Comparison of ENCODE assay signal across 15 cellular contexts in the genomic region with DNA sequence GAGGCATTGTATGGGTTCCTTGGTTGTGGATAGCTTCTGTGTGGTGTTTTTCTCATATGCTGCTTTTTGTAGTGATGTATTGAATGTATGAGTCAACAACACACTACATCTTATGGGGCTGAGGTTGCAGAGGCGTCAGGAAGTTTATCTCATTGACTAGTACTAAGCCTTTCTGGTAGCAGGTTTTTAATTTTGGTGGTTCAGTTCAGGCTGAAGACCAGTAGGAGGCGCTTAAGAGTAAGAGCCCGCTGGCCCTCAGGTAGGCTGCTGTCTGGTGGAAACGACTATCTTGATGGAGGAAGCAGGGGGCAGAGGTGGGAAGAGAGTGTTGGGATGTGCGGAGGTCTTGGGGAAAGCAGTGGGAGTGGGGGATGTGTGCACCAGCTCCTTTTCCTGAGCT.
DNase-seq lines count a peak whose midpoint lies in the region; TF ChIP-seq lines count a peak whose summit lies in the region.
"Had no signal": no experiment of that assay in that cellular context is flagged by ENCODE, and none has a peak within 500 bp of the region (broad histone marks: within the 10 kb centered on the region; RNA-seq: fewer than 3 reads in every experiment).

No MANE protein-coding gene starts in this region.

- no peaks in the 10 kb centered on the region for H3K9me3 Mint-ChIP-seq in activated CD4-positive, alpha-beta T cell treated with anti-CD3 and anti-CD28 coated beads, Interleukin-2, amount 10 ng/mL, durations not matched to agents 24 days and 14 days
- H3K9me3 Mint-ChIP-seq in endodermal cell: peaks cover 16% of the 10 kb centered on the region

- H3K4me3 Mint-ChIP-seq in activated CD4-positive, alpha-beta T cell treated with anti-CD3 and anti-CD28 coated beads, Interleukin-2, amount 10 ng/mL, durations not matched to agents 24 days and 14 days: no peak overlapping the region
- H3K4me3 Mint-ChIP-seq in endodermal cell: no peak overlapping the region

- peak; percentile 38 for DNase-seq in activated CD4-positive, alpha-beta T cell treated with anti-CD3 and anti-CD28 coated beads, Interleukin-2, amount 10 ng/mL, durations not matched to agents 24 days and 14 days
- DNase-seq in activated CD4-positive, alpha-beta T cell treated with anti-CD3 and anti-CD28 coated beads for 48 hours: no peak
- DNase-seq in endodermal cell (peak; percentile 56), retinal pigment epithelial cell (ENCODE audit: low read depth) (no peak), SIG-M5 treated with dmso at 0.1 percent for 504 hours (lab: John Stamatoyannopoulos, UW; ENCODE audit: unreplicated experiment) (no peak), foreskin melanocyte (no peak), NCI-H1092 treated with DMSO at 0.1 percent for 48 hours (lab: John Stamatoyannopoulos, UW) (no peak)
- DNase-seq: amygdala, colonic mucosa, mucosa of descending colon, NCI-H1436, NCI-H446 treated with DMSO at 0.1 percent for 48 hours, nucleus accumbens had no signal

- H3K4me1 ChIP-seq in Loucy (ENCODE audit: insufficient read depth, low read length, poor library complexity, severe bottlenecking): no peaks in the 10 kb centered on the region
- no peaks in the 10 kb centered on the region for H3K4me1 ChIP-seq in endodermal cell (ENCODE audit: control insufficient read depth, insufficient read depth, low read length)
- H3K4me1 ChIP-seq: colonic mucosa, tibial nerve had no signal

- H3K27me3 Mint-ChIP-seq in activated CD4-positive, alpha-beta T cell treated with anti-CD3 and anti-CD28 coated beads, Interleukin-2, amount 10 ng/mL, durations not matched to agents 24 days and 14 days: peaks cover 4% of the 10 kb centered on the region
- H3K27me3 Mint-ChIP-seq in endodermal cell (ENCODE audit: insufficient read depth): no peaks in the 10 kb centered on the region

- no peaks in the 10 kb centered on the region for H3K36me3 Mint-ChIP-seq in activated CD4-positive, alpha-beta T cell treated with anti-CD3 and anti-CD28 coated beads, Interleukin-2, amount 10 ng/mL, durations not matched to agents 24 days and 14 days (ENCODE audit: low read depth)
- peaks cover 14% of the 10 kb centered on the region for H3K36me3 Mint-ChIP-seq in endodermal cell (ENCODE audit: low read depth)

- no peaks in the 10 kb centered on the region for H3K9me2 ChIP-seq in Loucy (replicated peaks; ENCODE audit: low read depth, low read length)

- H3K9me3 ChIP-seq in Loucy (ENCODE audit: insufficient read depth, low read depth, low read length) (no peaks in the 10 kb centered on the region), endodermal cell (ENCODE audit: control insufficient read depth, low read length) (peaks cover 9% of the 10 kb centered on the region)
- H3K9me3 ChIP-seq: colonic mucosa, mucosa of descending colon had no signal

- intact Hi-C loops in activated CD4-positive, alpha-beta T cell treated with anti-CD3 and anti-CD28 coated beads, Interleukin-2, amount 10 ng/mL, durations not matched to agents 24 days and 14 days (cut with micrococcal nuclease): no loop called here

- H3K36me3 ChIP-seq in Loucy (ENCODE audit: insufficient read depth, low read length) (no peaks in the 10 kb centered on the region), endodermal cell (ENCODE audit: control insufficient read depth, insufficient read depth, low read length) (no peaks in the 10 kb centered on the region)
- H3K36me3 ChIP-seq: colonic mucosa, tibial nerve had no signal

- no peak overlapping the region for H3K27ac ChIP-seq in endodermal cell (ENCODE audit: low read depth, low read length)
- H3K27ac ChIP-seq: colonic mucosa, tibial nerve had no signal

- H4K20me1 ChIP-seq in Loucy (ENCODE audit: insufficient read depth, low read length, poor library complexity, severe bottlenecking): no peaks in the 10 kb centered on the region

- no peaks in the 10 kb centered on the region for H3K4me1 Mint-ChIP-seq in activated CD4-positive, alpha-beta T cell treated with anti-CD3 and anti-CD28 coated beads, Interleukin-2, amount 10 ng/mL, durations not matched to agents 24 days and 14 days
- H3K4me1 Mint-ChIP-seq in endodermal cell: peaks cover 1% of the 10 kb centered on the region

- H3K4me3 ChIP-seq in Loucy (ENCODE audit: low read length, poor library complexity, severe bottlenecking) (no peak overlapping the region), endodermal cell (ENCODE audit: low read length) (no peak overlapping the region), retinal pigment epithelial cell (ENCODE audit: low read length) (no peak overlapping the region)
- H3K4me3 ChIP-seq: colonic mucosa, mucosa of descending colon, tibial nerve had no signal

- no peaks in the 10 kb centered on the region for H3K79me2 ChIP-seq in Loucy (ENCODE audit: insufficient read depth, low read length)

- TF ChIP-seq CTCF in Loucy (conservative IDR thresholded peaks at IDR 0.05; ENCODE audit: low read length) (0 out of 2 replicates have a peak, but pooled peaks have one; percentile 18), endodermal cell (conservative IDR thresholded peaks at IDR 0.05) (peak; percentile 72), retinal pigment epithelial cell (conservative IDR thresholded peaks at IDR 0.05; ENCODE audit: low read depth, low read length) (peak; percentile 28)

- no peak overlapping the region for H3K4me2 ChIP-seq in Loucy (ENCODE audit: low read depth, low read length, poor library complexity, severe bottlenecking)

- 81 to 83% methylated on average over 1 to 5 of the region's 5 CpGs for WGBS in endodermal cell (ENCODE audit: insufficient coverage in 1 of 2, insufficient read length in 1 of 2), 2 experiments

- H3F3A ChIP-seq in Loucy (ENCODE audit: low read depth): no peaks in the 10 kb centered on the region

- no peak overlapping the region for H3K9ac ChIP-seq in Loucy (ENCODE audit: low read depth, low read length, poor library complexity, severe bottlenecking)
- H3K9ac ChIP-seq in endodermal cell (ENCODE audit: extremely low read depth, low read length, poor library complexity, severe bottlenecking): no peak overlapping the region

- no peak overlapping the region for H2AFZ ChIP-seq in Loucy (ENCODE audit: low read length)

- H3K27me3 ChIP-seq in Loucy (ENCODE audit: insufficient read depth, low read length, poor library complexity, severe bottlenecking) (no peaks in the 10 kb centered on the region), endodermal cell (ENCODE audit: control insufficient read depth, insufficient read depth, low read length, poor library complexity, severe bottlenecking) (no peaks in the 10 kb centered on the region)
- H3K27me3 ChIP-seq: colonic mucosa, tibial nerve had no signal

- H3K27ac Mint-ChIP-seq in activated CD4-positive, alpha-beta T cell treated with anti-CD3 and anti-CD28 coated beads, Interleukin-2, amount 10 ng/mL, durations not matched to agents 24 days and 14 days: no peak overlapping the region
- no peak overlapping the region for H3K27ac Mint-ChIP-seq in endodermal cell

Comparison
In these comparisons a context has a peak if more than half of its experiments do, and no peak if none do; other contexts are left out.
1. DNase-seq: peak in activated CD4-positive, alpha-beta T cell treated with anti-CD3 and anti-CD28 coated beads, Interleukin-2, amount 10 ng/mL, durations not matched to agents 24 days and 14 days (single experiment) and endodermal cell (single experiment); none in activated CD4-positive, alpha-beta T cell treated with anti-CD3 and anti-CD28 coated beads for 48 hours (single experiment), retinal pigment epithelial cell (single experiment), SIG-M5 treated with dmso at 0.1 percent for 504 hours (single experiment), foreskin melanocyte (single experiment) and NCI-H1092 treated with DMSO at 0.1 percent for 48 hours (single experiment).
2. CTCF ChIP-seq: peak in every context shown above with its lines; median percentile 72 in endodermal cell; 28 in retinal pigment epithelial cell; 18 in Loucy.